In the genomic region with DNA sequence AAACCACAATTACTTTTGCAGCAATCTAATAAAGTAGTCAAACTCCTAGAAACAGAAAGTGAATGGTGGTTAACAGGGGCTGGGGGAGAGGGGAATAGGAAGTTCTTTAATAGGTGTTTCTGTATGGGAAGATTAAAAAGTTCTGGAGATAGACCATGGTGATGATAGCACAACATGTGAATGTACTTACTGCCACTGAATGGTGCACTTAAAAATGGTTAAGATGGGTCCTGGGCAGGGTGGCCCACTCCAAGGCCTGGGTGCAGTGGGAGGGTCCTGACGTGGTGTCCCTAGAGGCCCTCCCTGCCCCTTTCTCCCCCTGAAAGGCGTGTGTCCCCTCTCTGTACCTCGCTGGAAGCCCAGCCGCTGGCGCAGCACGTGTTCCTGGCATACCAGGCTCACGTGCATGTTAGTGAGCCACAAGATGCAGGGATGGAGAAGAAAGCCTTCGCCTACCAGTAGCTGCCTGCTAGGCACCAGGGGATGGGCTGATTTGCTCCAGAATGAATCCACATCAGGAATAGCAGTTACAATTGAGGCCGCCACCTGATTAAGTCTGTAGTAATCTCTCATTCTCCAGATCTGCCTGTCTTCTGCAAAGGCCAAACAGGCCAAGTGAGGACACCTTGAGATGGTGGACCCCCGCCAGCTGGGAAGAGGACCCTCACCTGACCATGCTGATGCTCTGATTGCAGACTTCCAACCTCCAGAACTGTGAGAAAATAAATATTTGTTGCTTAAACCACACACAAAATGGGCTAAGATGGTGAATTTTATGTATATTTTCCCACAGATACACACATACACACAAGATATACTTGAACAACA, we compare ENCODE assay signal across 14 cellular contexts.
DNase-seq lines count a peak whose midpoint lies in the region; ATAC-seq and TF ChIP-seq lines count a peak whose summit lies in the region.
"Had no signal": no experiment of that assay in that cellular context is flagged by ENCODE, and none has a peak within 500 bp of the region (broad histone marks: within the 10 kb centered on the region; RNA-seq: fewer than 3 reads in every experiment).

No MANE protein-coding gene starts in this region.

- no peak for DNase-seq in CD14-positive monocyte (ENCODE audit: low spot score)
- no peak for DNase-seq in GM23248
- no peak for DNase-seq in DMS 273 treated with DMSO at 0.1 percent for 48 hours (lab: John Stamatoyannopoulos, UW)
- no peak for DNase-seq in dorsolateral prefrontal cortex
- DNase-seq: NCI-H446 treated with DMSO at 0.1 percent for 48 hours, occipital lobe had no signal

- H3K9me3 Mint-ChIP-seq in CD14-positive monocyte = peaks cover 0 to 4% (median 0%) of the 10 kb centered on the region in 7 donors
- H3K9me3 Mint-ChIP-seq in activated T-helper 17 cell treated with anti-CD3 and anti-CD28 coated beads, Interleukin-2, amount 50 U/mL, for 72 hours = no peaks in the 10 kb centered on the region

- H3K27me3 Mint-ChIP-seq in CD14-positive monocyte (ENCODE audit: low read depth in 3 of 3) = peaks cover 0 to 5% (median 0%) of the 10 kb centered on the region in 3 donors
- no peaks in the 10 kb centered on the region for H3K27me3 Mint-ChIP-seq in activated T-helper 17 cell treated with anti-CD3 and anti-CD28 coated beads, Interleukin-2, amount 50 U/mL, for 72 hours

- H3K36me3 ChIP-seq in GM23248 (ENCODE audit: low read depth) (no peaks in the 10 kb centered on the region), muscle layer of duodenum (ENCODE audit: control insufficient read depth in 1 of 2, insufficient read depth in 2 of 2, low read length in 2 of 2) (no peaks in the 10 kb centered on the region)
- H3K36me3 ChIP-seq: SJCRH30 had no signal

- intact Hi-C loops in CD14-positive monocyte (cut with micrococcal nuclease) = no loop called here
- intact Hi-C loops in dorsolateral prefrontal cortex (cut with DNase I) = no loop called here

- 75 to 83% methylated on average over 10 of the region's 10 CpGs for WGBS in GM23248 (ENCODE audit: low coverage in 1 of 2, low lambda C conversion rate in 2 of 2, missing lambda C conversion rate in 2 of 2), 2 experiments

- H3K27ac Mint-ChIP-seq in CD14-positive monocyte = peak overlapping the region; percentile 87 to 97 (median 95)
- H3K27ac Mint-ChIP-seq in activated T-helper 17 cell treated with anti-CD3 and anti-CD28 coated beads, Interleukin-2, amount 50 U/mL, for 72 hours = peak overlapping the region; percentile 15

- no peak for TF ChIP-seq POLR2A in GM18505 (IDR thresholded peaks at IDR 0.05; ENCODE audit: borderline replicate concordance, extremely low read depth, insufficient read depth, insufficient read length)

- H3K27ac ChIP-seq in GM23248 (no peak overlapping the region), muscle layer of duodenum (ENCODE audit: low read length) (peak overlapping the region; percentile 40), dorsolateral prefrontal cortex (peak overlapping the region in 10 of 59 donors; percentile 6 to 62 (median 39))
- H3K27ac ChIP-seq: C4-2B, SJCRH30 had no signal

- H3K4me3 Mint-ChIP-seq in CD14-positive monocyte = peak overlapping the region; percentile 57 to 85
- peak overlapping the region; percentile 51 for H3K4me3 Mint-ChIP-seq in activated T-helper 17 cell treated with anti-CD3 and anti-CD28 coated beads, Interleukin-2, amount 50 U/mL, for 72 hours

- no peaks in the 10 kb centered on the region for H3F3A ChIP-seq in GM23248 (ENCODE audit: insufficient read depth)

- no peak overlapping the region for H3K4me2 ChIP-seq in GM23248 (ENCODE audit: unreplicated experiment)

- in situ Hi-C loops in GM23248 (cut with MboI) = no loop called here

- peaks cover 63% of the 10 kb centered on the region for H3K4me1 Mint-ChIP-seq in CD14-positive monocyte
- peaks cover 46% of the 10 kb centered on the region for H3K4me1 Mint-ChIP-seq in activated T-helper 17 cell treated with anti-CD3 and anti-CD28 coated beads, Interleukin-2, amount 50 U/mL, for 72 hours

- no peak overlapping the region for H3K4me3 ChIP-seq in GM23248
- H3K4me3 ChIP-seq in muscle layer of duodenum (ENCODE audit: low read depth in 1 of 2, low read length in 2 of 2) = no peak overlapping the region
- no peak overlapping the region for H3K4me3 ChIP-seq in dorsolateral prefrontal cortex
- H3K4me3 ChIP-seq: body of pancreas, SJCRH30 had no signal

- no peaks in the 10 kb centered on the region for H3K9me2 ChIP-seq in GM23248 (ENCODE audit: insufficient read depth)

- H3K4me1 ChIP-seq in GM23248 (ENCODE audit: insufficient read depth) (peaks cover 11% of the 10 kb centered on the region), muscle layer of duodenum (ENCODE audit: control insufficient read depth in 1 of 2, insufficient read depth in 2 of 2, low read length in 2 of 2) (peaks cover 0 to 10% of the 10 kb centered on the region in 2 donors)
- H3K4me1 ChIP-seq: SJCRH30 had no signal

- H4K20me1 ChIP-seq in GM23248 (ENCODE audit: insufficient read depth) = no peaks in the 10 kb centered on the region

- H3K9me3 ChIP-seq in GM23248 (ENCODE audit: low read depth) = no peaks in the 10 kb centered on the region
- no peaks in the 10 kb centered on the region for H3K9me3 ChIP-seq in muscle layer of duodenum (ENCODE audit: control insufficient read depth in 1 of 2, low read length in 2 of 2)
- H3K9me3 ChIP-seq: body of pancreas, SJCRH30 had no signal

- H2AFZ ChIP-seq in GM23248 = peak overlapping the region; percentile 48; the same call in 1 of the 2 replicates

- TF ChIP-seq CTCF in CD14-positive monocyte (IDR thresholded peaks at IDR 0.05) = no peak
- TF ChIP-seq CTCF in dorsolateral prefrontal cortex (IDR thresholded peaks at IDR 0.05 in 54 of 56, conservative IDR thresholded peaks at IDR 0.05 in 2 of 56; ENCODE audit: low read depth in 1 of 56, partially characterized antibody in 56 of 56) = no peak

- no peak for ATAC-seq in activated T-helper 17 cell treated with anti-CD3 and anti-CD28 coated beads, Interleukin-2, amount 50 U/mL, for 72 hours (replicated peaks)
- no peak for ATAC-seq in GM18505 (IDR thresholded peaks at IDR 0.05; ENCODE audit: unreplicated experiment)
- no peak for ATAC-seq in HG03457 (IDR thresholded peaks at IDR 0.05; ENCODE audit: unreplicated experiment)
- ATAC-seq: HCT116 had no signal

- H3K79me2 ChIP-seq in GM23248 (ENCODE audit: insufficient read depth) = no peaks in the 10 kb centered on the region

- no peak overlapping the region for H3K9ac ChIP-seq in GM23248

- H3K27me3 ChIP-seq in GM23248 (replicated peaks; ENCODE audit: insufficient read depth) (no peaks in the 10 kb centered on the region), muscle layer of duodenum (ENCODE audit: low read depth, low read length) (no peaks in the 10 kb centered on the region), dorsolateral prefrontal cortex (no peaks in the 10 kb centered on the region)
- H3K27me3 ChIP-seq: body of pancreas, SJCRH30 had no signal

- peaks cover 2 to 14% of the 10 kb centered on the region in 2 donors for H3K36me3 Mint-ChIP-seq in CD14-positive monocyte
- no peaks in the 10 kb centered on the region for H3K36me3 Mint-ChIP-seq in activated T-helper 17 cell treated with anti-CD3 and anti-CD28 coated beads, Interleukin-2, amount 50 U/mL, for 72 hours (ENCODE audit: low read depth)
